In the genomic region with DNA sequence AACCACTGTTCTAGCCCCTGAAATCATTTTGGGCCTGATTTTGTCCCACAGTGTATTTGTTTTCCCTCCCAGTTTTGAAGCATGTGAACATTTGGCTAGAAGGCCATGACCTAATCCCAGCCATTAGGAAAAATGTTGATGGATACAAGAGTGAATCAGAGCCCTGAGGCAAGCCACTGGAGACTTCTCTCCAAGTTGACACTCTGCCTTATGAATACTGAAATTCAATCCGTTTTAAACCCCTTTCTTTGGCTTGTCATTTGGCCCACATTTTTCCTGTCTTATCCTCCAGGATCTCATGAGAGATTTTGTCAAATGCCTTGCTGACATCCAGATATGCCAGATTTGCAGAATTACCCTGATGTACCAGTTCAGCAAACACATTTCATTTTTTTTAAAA, we compare ENCODE assay signal across 16 cellular contexts.
A peak's percentile ranks its signal among the peaks of the same experiment; 100 is the strongest.
DNase-seq lines count a peak whose midpoint lies in the region; ATAC-seq, FAIRE-seq and TF ChIP-seq lines count a peak whose summit lies in the region.
"Had no signal": no experiment of that assay in that cellular context is flagged by ENCODE, and none has a peak within 500 bp of the region (broad histone marks: within the 10 kb centered on the region; RNA-seq: fewer than 3 reads in every experiment).

No MANE protein-coding gene starts in this region.

- H3K36me3 ChIP-seq in IMR-90 (ENCODE audit: control insufficient read depth, insufficient read depth, low read length) (no peaks in the 10 kb centered on the region), kidney epithelial cell (ENCODE audit: control insufficient read depth, insufficient read depth, low read length) (no peaks in the 10 kb centered on the region)

- no peaks in the 10 kb centered on the region; the same call in 1 of the 2 replicates for H3K9me3 ChIP-seq in IMR-90 (ENCODE audit: control insufficient read depth, insufficient read depth, low read length)

- in situ Hi-C loops in IMR-90 (cut with MboI; ENCODE audit: low sequenced_read_pairs): no loop called here

- H3K27ac Mint-ChIP-seq in brain: peak overlapping the region; percentile 29 to 94 (median 63)

- TF ChIP-seq POLR2A in IMR-90 (IDR thresholded peaks at IDR 0.05; ENCODE audit: low read depth, low read length): no peak

- H3K4me1 Mint-ChIP-seq in brain: peaks cover 86% of the 10 kb centered on the region

- BruUV-seq in IMR-90 (replicated peaks; lab: Mats Ljungman, UMichigan): no TSS peak

- H2AFZ ChIP-seq in IMR-90 (replicated peaks; ENCODE audit: low read length, poor library complexity): no peak overlapping the region

- no peak overlapping the region for H4K5ac ChIP-seq in IMR-90 (ENCODE audit: low read depth, low read length)

- dilution Hi-C loops in IMR-90 (cut with HindIII; ENCODE audit: low sequenced_read_pairs, unreplicated experiment): no loop called here

- no peaks in the 10 kb centered on the region; the same call in 1 of the 2 replicates for H3K9me1 ChIP-seq in IMR-90 (ENCODE audit: insufficient read depth, low read length)

- no peak overlapping the region for H3K4me2 ChIP-seq in IMR-90 (ENCODE audit: low read depth, low read length)

- H3K9me3 Mint-ChIP-seq in brain: peaks cover 0 to 3% (median 0%) of the 10 kb centered on the region in 5 experiments

- DNase-seq in AG08396 (ENCODE audit: low spot score): peak; percentile 6
- peak; percentile 54 for DNase-seq in IMR-90
- DNase-seq in kidney epithelial cell (ENCODE audit: low read depth): peak; percentile 43
- DNase-seq in GM19239 (ENCODE audit: insufficient read length, low spot score): no peak
- no peak for DNase-seq in NCI-H2227 treated with DMSO at 0.1 percent for 48 hours (lab: John Stamatoyannopoulos, UW)
- DNase-seq in NCI-H748 (lab: John Stamatoyannopoulos, UW; ENCODE audit: unreplicated experiment): no peak
- DNase-seq: activated CD4-positive, alpha-beta T cell treated with anti-CD3 and anti-CD28 coated beads, Interleukin-2, amount 50 U/mL, for 1 hour; DND-41; KBM-7; NCI-H2081; occipital lobe had no signal

- H2BK5ac ChIP-seq in IMR-90 (ENCODE audit: low read depth, low read length, poor library complexity, severe bottlenecking): no peak overlapping the region

- intact Hi-C loops in IMR-90 (cut with micrococcal nuclease): loop anchor here (5.0 kb wide), 2 partner anchors 51 to 116 kb away; no protein-coding TSS in a partner anchor

- no peak overlapping the region for H2BK15ac ChIP-seq in IMR-90 (ENCODE audit: low read depth, low read length)

- no peaks in the 10 kb centered on the region for H3K36me3 Mint-ChIP-seq in brain

- TF ChIP-seq CTCF in IMR-90 (conservative IDR thresholded peaks at IDR 0.05; ENCODE audit: low read depth, low read length): no peak
- TF ChIP-seq CTCF in brain (conservative IDR thresholded peaks at IDR 0.05): no peak
- TF ChIP-seq CTCF in kidney epithelial cell (IDR thresholded peaks at IDR 0.05; ENCODE audit: insufficient read depth, low read length, poor library complexity, severe bottlenecking): no peak

- no peak overlapping the region for H3K14ac ChIP-seq in IMR-90 (replicated peaks; ENCODE audit: low read depth, low read length)

- H3K4me1 ChIP-seq in IMR-90 (ENCODE audit: control insufficient read depth, insufficient read depth, low read length): peaks cover 2% of the 10 kb centered on the region

- no peak overlapping the region for H3K9ac ChIP-seq in IMR-90 (ENCODE audit: low read depth, low read length)

- POLR2A ChIA-PET in IMR-90 (lab: Charles Lee; ENCODE audit: unreplicated experiment): no interaction called here

- H3K79me1 ChIP-seq in IMR-90 (ENCODE audit: low read depth in 1 of 2, low read length in 2 of 2): no peaks in the 10 kb centered on the region

- CTCF ChIA-PET in IMR-90 (lab: Yijun Ruan, JAX): no interaction called here

- H2BK20ac ChIP-seq in IMR-90 (ENCODE audit: low read depth, low read length): no peak overlapping the region

- no peak overlapping the region for H2AK5ac ChIP-seq in IMR-90 (ENCODE audit: low read depth, low read length)

- no peaks in the 10 kb centered on the region for H4K20me1 ChIP-seq in IMR-90 (ENCODE audit: insufficient read depth, low read length)

- H3K4me3 ChIP-seq in IMR-90 (ENCODE audit: insufficient read depth, low read depth, low read length) (no peak overlapping the region), kidney epithelial cell (ENCODE audit: low read depth, low read length) (no peak overlapping the region)

- peak overlapping the region in 4 of 5 experiments; percentile 4 to 64 (median 37) for H3K4me3 Mint-ChIP-seq in brain

- H4K8ac ChIP-seq in IMR-90 (ENCODE audit: low read depth in 2 of 2, low read length in 2 of 2): no peak overlapping the region

- no peak for TF ChIP-seq RAD21 in IMR-90 (IDR thresholded peaks at IDR 0.05; ENCODE audit: low read length)

- H3K18ac ChIP-seq in IMR-90 (ENCODE audit: low read depth, low read length): no peak overlapping the region

- H3K27me3 Mint-ChIP-seq in brain: peaks cover 3% of the 10 kb centered on the region

- WGBS in IMR-90 (ENCODE audit: extremely low coverage in 2 of 2, insufficient read length in 1 of 2), 2 experiments: no CpG with 5 or more reads among the region's 1 CpG

- no peak overlapping the region for H3K4ac ChIP-seq in IMR-90 (ENCODE audit: low read depth, low read length)

- H3K27ac ChIP-seq in IMR-90 (ENCODE audit: insufficient read depth, low read length): no peak overlapping the region

- FAIRE-seq in GM19239 (lab: Jason Lieb, UNC): no peak
- FAIRE-seq: colon, frontal cortex, urothelium cell line had no signal

- no peak overlapping the region for H3K56ac ChIP-seq in IMR-90 (ENCODE audit: extremely low read depth, insufficient read depth, low read length)

- H2BK120ac ChIP-seq in IMR-90 (ENCODE audit: low read depth, low read length): no peak overlapping the region

- H3K23ac ChIP-seq in IMR-90 (ENCODE audit: low read depth, low read length): no peak overlapping the region

- H4K91ac ChIP-seq in IMR-90 (ENCODE audit: insufficient read depth, low read depth, low read length): no peak overlapping the region

- H3K27me3 ChIP-seq in IMR-90 (ENCODE audit: control insufficient read depth, insufficient read depth, low read length): no peaks in the 10 kb centered on the region
- no peaks in the 10 kb centered on the region for H3K27me3 ChIP-seq in kidney epithelial cell (ENCODE audit: control insufficient read depth, insufficient read depth, low read length)

- ATAC-seq in IMR-90 (ENCODE audit: low read depth) (peak; percentile 65), GM19324 (IDR thresholded peaks at IDR 0.05; ENCODE audit: low FRiP score, unreplicated experiment) (no peak)

- H2AK9ac ChIP-seq in IMR-90 (replicated peaks; ENCODE audit: low read depth, low read length, poor library complexity): no peak overlapping the region

TF ChIP-seq in IMR-90, 13 proteins besides CTCF, POLR2A, EP300 and RAD21:
- TF ChIP-seq RCOR1 (IDR thresholded peaks at IDR 0.05; ENCODE audit: insufficient replicate concordance, low read length): no peak
- no peak for TF ChIP-seq CEBPB (IDR thresholded peaks at IDR 0.05; ENCODE audit: low read depth, low read length)
- no peak for TF ChIP-seq MAFK (IDR thresholded peaks at IDR 0.05; ENCODE audit: low read depth, low read length)
- no peak for TF ChIP-seq SMC3 (IDR thresholded peaks at IDR 0.05; ENCODE audit: low read depth, low read length)

Comparison
In these comparisons a context has a peak if more than half of its experiments do, and no peak if none do; other contexts are left out.
1. DNase-seq: peak in AG08396 (single experiment), IMR-90 (single experiment) and kidney epithelial cell (single experiment); none in GM19239 (single experiment), NCI-H2227 treated with DMSO at 0.1 percent for 48 hours (single experiment) and NCI-H748 (single experiment).